31 cellular contexts compared by ENCODE assay signal in genomic region chr6:141521440-141521839, GRCh38.
DNase-seq lines count a peak whose midpoint lies in the region; ATAC-seq, FAIRE-seq and TF ChIP-seq lines count a peak whose summit lies in the region.
"Had no signal": no experiment of that assay in that cellular context is flagged by ENCODE, and none has a peak within 500 bp of the region (broad histone marks: within the 10 kb centered on the region; RNA-seq: fewer than 3 reads in every experiment).

No MANE protein-coding gene starts in this region.

- no peaks in the 10 kb centered on the region for H3K36me3 ChIP-seq in colonic mucosa
- H3K36me3 ChIP-seq: BE2C, esophagus squamous epithelium, neutrophil, right lobe of liver, stomach, tibial artery, vagina had no signal

- H3K4me1 ChIP-seq in colonic mucosa = no peaks in the 10 kb centered on the region
- H3K4me1 ChIP-seq: BE2C, esophagus squamous epithelium, right lobe of liver, stomach, tibial artery, vagina had no signal

- H3K27ac ChIP-seq in colonic mucosa = no peak overlapping the region
- H3K27ac ChIP-seq: esophagus squamous epithelium, neutrophil, right lobe of liver, stomach, tibial artery, vagina had no signal

- H3K9me3 ChIP-seq in colonic mucosa = no peaks in the 10 kb centered on the region
- H3K9me3 ChIP-seq: BE2C, esophagus squamous epithelium, neutrophil, right lobe of liver, stomach, tibial artery, vagina had no signal

- DNase-seq in RCC 7860 (ENCODE audit: low spot score) (peak; percentile 8), fibroblast of mammary gland (ENCODE audit: low read depth) (peak; percentile 57), renal cortical epithelial cell (ENCODE audit: low read depth) (peak; percentile 26), colonic mucosa (no peak), islet precursor cell (no peak)
- DNase-seq: activated CD8-positive, alpha-beta memory T cell treated with anti-CD3 and anti-CD28 coated beads, Interleukin-2, amount 10 ng/mL, durations not matched to agents 7 days and 5 days; activated gamma-delta T cell treated with Interleukin-2 at 50 U/mL for 16 hours; activated T-cell treated with anti-CD3 and anti-CD28 coated beads, Interleukin-2, amount 50 U/mL, for 48 hours; BE2C; CD8-positive, alpha-beta memory T cell; DMS 273 treated with DMSO at 0.1 percent for 48 hours; EL; esophagus squamous epithelium; left ventricle myocardium superior; naive thymus-derived CD4-positive, alpha-beta T cell; NCI-H187; NCI-H2171 treated with DMSO at 0.1 percent for 48 hours; NCI-H510A; right lobe of liver; stimulated activated CD4-positive, alpha-beta T cell treated with anti-CD3 and anti-CD28 coated beads, Interleukin-12 subunit alpha, Interleukin-12 subunit beta, amount 100 ng/mL, for 4 hours; stimulated activated CD4-positive, alpha-beta T cell treated with anti-CD3 and anti-CD28 coated beads, Interleukin-4, amount 100 ng/mL, for 1 hour; stomach; tibial artery had no signal

- TF ChIP-seq CTCF in fibroblast of mammary gland (conservative IDR thresholded peaks at IDR 0.05; ENCODE audit: control insufficient read depth, insufficient read depth, low read depth, low read length) = no peak
- no peak for TF ChIP-seq CTCF in colonic mucosa (IDR thresholded peaks at IDR 0.05)

- ATAC-seq in HG03159 (IDR thresholded peaks at IDR 0.05; ENCODE audit: unreplicated experiment) (peak; percentile 52), GM19023 (IDR thresholded peaks at IDR 0.05; ENCODE audit: unreplicated experiment) (no peak)
- ATAC-seq: activated CD8-positive, alpha-beta memory T cell treated with anti-CD3 and anti-CD28 coated beads, Interleukin-2, amount 10 ng/mL, durations not matched to agents 7 days and 5 days; left ventricle myocardium superior; naive thymus-derived CD4-positive, alpha-beta T cell; right lobe of liver; SK-N-SH treated with all-trans-retinoic acid at 6 μM for 48 hours had no signal

- H3K4me3 ChIP-seq in fibroblast of mammary gland (ENCODE audit: control insufficient read depth, low read depth, low read length) (no peak overlapping the region), colonic mucosa (no peak overlapping the region)
- H3K4me3 ChIP-seq: esophagus squamous epithelium, right lobe of liver, stomach, tibial artery, vagina had no signal

- FAIRE-seq in RCC 7860 (lab: Jason Lieb, UNC) = no peak
- FAIRE-seq: astrocyte, H54, keratinocyte had no signal

- intact Hi-C loops in colonic mucosa (cut with DNase I) = no loop called here

- H3K9ac ChIP-seq in colonic mucosa (ENCODE audit: low read depth in 2 of 2, low read length in 2 of 2) = no peak overlapping the region

- no peaks in the 10 kb centered on the region for H3K27me3 ChIP-seq in colonic mucosa
- H3K27me3 ChIP-seq: BE2C, esophagus squamous epithelium, neutrophil, right lobe of liver, stomach, tibial artery, vagina had no signal

Comparison
In these comparisons a context has a peak if more than half of its experiments do, and no peak if none do; other contexts are left out.
1. DNase-seq: peak in RCC 7860 (single experiment), fibroblast of mammary gland (single experiment) and renal cortical epithelial cell (single experiment); none in colonic mucosa (single experiment) and islet precursor cell (single experiment).